Comparison of ENCODE assay signal across 8 cellular contexts in genomic region chr20:5608448-5609161, GRCh38. TPM values are rescaled to one million over a fixed set of nuclear protein-coding genes. Genes with fewer than 3 reads are reported as not detected.
A peak's percentile ranks its signal among the peaks of the same experiment; 100 is the strongest.
DNase-seq lines count a peak whose midpoint lies in the region; ATAC-seq and TF ChIP-seq lines count a peak whose summit lies in the region.

No MANE protein-coding gene starts in this region.

- peaks cover 32 to 66% (median 56%) of the 10 kb centered on the region in 7 donors for H3K4me1 Mint-ChIP-seq in naive thymus-derived CD4-positive, alpha-beta T cell

- DNase-seq in DND-41 (no peak), NAMALWA (ENCODE audit: low spot score) (peak; percentile 54), brain microvascular endothelial cell (no peak), AG20443 (ENCODE audit: low spot score) (no peak)
- DNase-seq in naive thymus-derived CD4-positive, alpha-beta T cell: peak in 1 of 9 donors; percentile 17
- no peak for DNase-seq in stimulated activated CD4-positive, alpha-beta T cell treated with anti-CD3 and anti-CD28 coated beads, Interleukin-2, amount 100 ng/mL, for 48 hours

- peaks cover 0 to 23% (median 7%) of the 10 kb centered on the region in 5 donors for H3K36me3 Mint-ChIP-seq in naive thymus-derived CD4-positive, alpha-beta T cell

- 0 out of 2 replicates have a peak, but pooled peaks cover 2% of the 10 kb centered on the region for H4K20me1 ChIP-seq in DND-41 (ENCODE audit: insufficient read depth, low read length)

- no peaks in the 10 kb centered on the region for H3K9me3 ChIP-seq in DND-41 (ENCODE audit: insufficient read depth, low read length, severe bottlenecking)
- no peaks in the 10 kb centered on the region for H3K9me3 ChIP-seq in naive thymus-derived CD4-positive, alpha-beta T cell (ENCODE audit: control insufficient read depth in 2 of 3, low read length in 3 of 3)

- H3K27ac Mint-ChIP-seq in naive thymus-derived CD4-positive, alpha-beta T cell: peak overlapping the region; percentile 96 to 100 (median 99)

- H3K4me1 ChIP-seq in DND-41 (ENCODE audit: insufficient read depth, low read length): peaks cover 37% of the 10 kb centered on the region
- H3K4me1 ChIP-seq in naive thymus-derived CD4-positive, alpha-beta T cell (ENCODE audit: control insufficient read depth in 2 of 2, insufficient read depth in 2 of 2, low read length in 2 of 2): peaks cover 35 to 41% of the 10 kb centered on the region in 2 donors

- in situ Hi-C loops in brain microvascular endothelial cell (cut with HindIII; ENCODE audit: low pct_ligation_motif_present, low sequenced_read_pairs): no loop called here

- intact Hi-C loops in naive thymus-derived CD4-positive, alpha-beta T cell (cut with micrococcal nuclease): loop anchor here (1.0 to 10.0 kb wide), 4 partner anchors 15 to 794 kb away; no protein-coding TSS in a partner anchor

- ATAC-seq in DND-41 (ENCODE audit: insufficient read depth, low read depth): no peak
- ATAC-seq in naive thymus-derived CD4-positive, alpha-beta T cell: no peak
- ATAC-seq in HG02885 (IDR thresholded peaks at IDR 0.05; ENCODE audit: poor library complexity, unreplicated experiment): no peak
- ATAC-seq in HG02884 (IDR thresholded peaks at IDR 0.05; ENCODE audit: unreplicated experiment): no peak

- H3K79me2 ChIP-seq in DND-41 (ENCODE audit: insufficient read depth, low read length): peaks cover 60% of the 10 kb centered on the region

- no peaks in the 10 kb centered on the region for H3K27me3 ChIP-seq in DND-41 (ENCODE audit: insufficient read depth, low read length, poor library complexity)
- no peaks in the 10 kb centered on the region for H3K27me3 ChIP-seq in brain microvascular endothelial cell (replicated peaks)
- H3K27me3 ChIP-seq in naive thymus-derived CD4-positive, alpha-beta T cell (ENCODE audit: control insufficient read depth in 2 of 2, insufficient read depth in 2 of 2, low read length in 2 of 2): no peaks in the 10 kb centered on the region

- peak overlapping the region; percentile 90 to 99 (median 97) for H3K4me3 Mint-ChIP-seq in naive thymus-derived CD4-positive, alpha-beta T cell

- peak overlapping the region in 1 of 2 experiments; percentile 68; a peak in 1 of 4 replicates for H3K4me3 ChIP-seq in DND-41 (ENCODE audit: low read depth in 1 of 2, low read length in 2 of 2)
- peak overlapping the region; percentile 90 for H3K4me3 ChIP-seq in brain microvascular endothelial cell (ENCODE audit: low read depth, low read length)
- H3K4me3 ChIP-seq in naive thymus-derived CD4-positive, alpha-beta T cell (ENCODE audit: low read length): peak overlapping the region; percentile 86

- no peaks in the 10 kb centered on the region for H3K27me3 Mint-ChIP-seq in naive thymus-derived CD4-positive, alpha-beta T cell

- H3K27ac ChIP-seq in DND-41 (ENCODE audit: low read length) (no peak overlapping the region), brain microvascular endothelial cell (peak overlapping the region; percentile 94)
- peak overlapping the region; percentile 99 for H3K27ac ChIP-seq in naive thymus-derived CD4-positive, alpha-beta T cell (ENCODE audit: low read depth, low read length)

- H3K9ac ChIP-seq in DND-41 (ENCODE audit: low read depth, low read length): peak overlapping the region; percentile 85; the same call in 1 of the 2 replicates

- peak overlapping the region; percentile 74 for H3K4me2 ChIP-seq in DND-41 (ENCODE audit: insufficient read depth, low read length)

- H3K36me3 ChIP-seq in DND-41 (ENCODE audit: insufficient read depth, low read length): no peaks in the 10 kb centered on the region
- H3K36me3 ChIP-seq in brain microvascular endothelial cell (replicated peaks): no peaks in the 10 kb centered on the region
- peaks cover 0 to 9% (median 0%) of the 10 kb centered on the region in 3 experiments for H3K36me3 ChIP-seq in naive thymus-derived CD4-positive, alpha-beta T cell (ENCODE audit: control insufficient read depth in 2 of 3, insufficient read depth in 3 of 3, low read length in 3 of 3)

- H2AFZ ChIP-seq in DND-41 (ENCODE audit: low read depth, low read length): no peak overlapping the region

- POLR2A ChIA-PET in naive thymus-derived CD4-positive, alpha-beta T cell (lab: Charles Lee): interaction anchor here (1.1 to 1.4 kb wide), 4 partner anchors 13 to 167 kb away, joined by 3 to 6 read pairs (median 3); no protein-coding TSS in a partner anchor

- TF ChIP-seq CTCF in DND-41 (IDR thresholded peaks at IDR 0.05; ENCODE audit: borderline replicate concordance, extremely low read depth, low read length, poor library complexity, severe bottlenecking): no peak
- no peak for TF ChIP-seq CTCF in brain microvascular endothelial cell (IDR thresholded peaks at IDR 0.05; ENCODE audit: low read depth, low read length, missing control alignments)

- H3K9me3 Mint-ChIP-seq in naive thymus-derived CD4-positive, alpha-beta T cell: peaks cover 0 to 6% (median 0%) of the 10 kb centered on the region in 11 donors

- CTCF ChIA-PET in naive thymus-derived CD4-positive, alpha-beta T cell (lab: Charles Lee): interaction anchor here (0.6 to 1.5 kb wide), 5 partner anchors 36 to 180 kb away, joined by 3 to 5 read pairs (median 5); no protein-coding TSS in a partner anchor

RNA-seq across cellular contexts. Expression of gene GPCPD1, which starts 2.2 kb away (rescaled TPM):
- 100 to 1,000 TPM in 2 of 5 experiments, 10 to 100 TPM in 3; 27.9 to 208 (median 76.5) TPM for total RNA-seq in naive thymus-derived CD4-positive, alpha-beta T cell
- 10 to 100 TPM; 24.8 to 37.1 TPM for polyA plus RNA-seq in naive thymus-derived CD4-positive, alpha-beta T cell
